ENCODE assay signal across 8 cellular contexts in the genomic region with DNA sequence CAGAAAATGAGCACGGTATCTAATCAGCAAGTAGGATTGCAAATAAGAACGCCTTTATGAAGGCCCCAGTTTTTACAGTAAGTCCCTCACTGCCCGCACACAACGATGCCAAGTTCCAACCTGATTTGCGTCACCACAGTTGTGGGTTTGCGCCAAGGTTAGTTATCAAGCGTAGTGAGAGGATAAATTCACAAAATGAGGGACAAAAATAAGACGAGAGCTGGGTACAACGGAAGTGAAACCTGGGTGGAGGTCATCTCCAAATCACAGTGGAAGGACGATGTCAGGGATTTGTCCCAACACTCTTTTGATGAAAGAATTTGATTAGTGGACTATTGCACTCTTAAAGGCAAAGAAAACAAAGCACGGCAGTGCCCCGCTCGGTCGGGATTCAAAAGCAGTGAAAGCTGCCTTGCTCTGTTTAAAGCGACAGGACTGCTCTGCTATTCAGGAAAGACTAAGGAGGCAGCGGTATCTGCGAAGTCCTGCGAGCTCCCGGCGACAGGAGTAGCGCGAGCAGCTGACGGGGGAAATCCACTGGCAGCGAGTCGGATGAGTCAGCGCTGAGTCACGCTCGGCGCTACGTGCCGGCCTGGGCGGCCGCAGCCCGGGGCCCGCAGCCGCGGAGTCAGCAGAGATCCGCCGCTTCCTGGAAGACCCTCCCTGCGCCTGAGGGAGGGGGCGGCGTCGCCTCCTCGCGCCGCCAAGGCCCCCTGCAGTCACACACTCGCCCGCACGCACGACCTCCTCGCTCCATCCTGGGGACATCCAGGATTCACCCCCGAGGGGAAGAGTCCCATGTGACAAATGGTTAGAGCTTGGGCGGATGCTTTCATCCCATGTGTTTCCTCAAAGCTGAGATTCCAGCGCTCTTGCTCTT.
DNase-seq lines count a peak whose midpoint lies in the region; ATAC-seq and TF ChIP-seq lines count a peak whose summit lies in the region.

No MANE protein-coding gene starts in this region.

- peak; percentile 91 for DNase-seq in AG04450 (ENCODE audit: low read depth, low spot score)
- peak; percentile 81 for DNase-seq in NCI-H2227 treated with DMSO at 0.1 percent for 48 hours (lab: John Stamatoyannopoulos, UW)
- peak; percentile 82 for DNase-seq in activated CD4-positive, alpha-beta T cell treated with anti-CD3 and anti-CD28 coated beads for 1 hour
- DNase-seq in cerebellum (ENCODE audit: low spot score), result peak; percentile 88
- peak; percentile 96 for DNase-seq in kidney epithelial cell (ENCODE audit: low read depth)
- peak; percentile 95 for DNase-seq in stimulated activated CD4-positive, alpha-beta T cell treated with anti-CD3 and anti-CD28 coated beads, Interleukin-15, amount 100 ng/mL, for 24 hours

- no peaks in the 10 kb centered on the region for H3K27me3 ChIP-seq in AG04450 (ENCODE audit: control insufficient read depth, insufficient read depth, low read length)
- H3K27me3 ChIP-seq in kidney epithelial cell (ENCODE audit: control insufficient read depth, insufficient read depth, low read length), result no peaks in the 10 kb centered on the region

- TF ChIP-seq CTCF in AG04450 (IDR thresholded peaks at IDR 0.05; ENCODE audit: low read depth, low read length) (no peak), kidney epithelial cell (IDR thresholded peaks at IDR 0.05; ENCODE audit: insufficient read depth, low read length, poor library complexity, severe bottlenecking) (no peak)

- H3K27ac ChIP-seq in AG04450 (ENCODE audit: low read depth, low read length), result peak overlapping the region; percentile 94

- H3K4me3 ChIP-seq in AG04450 (ENCODE audit: low read depth, low read length) (peak overlapping the region; percentile 62), kidney epithelial cell (ENCODE audit: low read depth, low read length) (peak overlapping the region; percentile 42)

- H3K36me3 ChIP-seq in kidney epithelial cell (ENCODE audit: control insufficient read depth, insufficient read depth, low read length), result no peaks in the 10 kb centered on the region

- CTCF ChIA-PET in AG04450 (lab: Charles Lee), result interaction anchor here (1.1 kb wide), 1 partner anchor 31 kb away, joined by 3 read pairs; no protein-coding TSS in a partner anchor

- ATAC-seq in GM18868 (IDR thresholded peaks at IDR 0.05; ENCODE audit: unreplicated experiment), result peak; percentile 92
- ATAC-seq in HG03108 (IDR thresholded peaks at IDR 0.05; ENCODE audit: unreplicated experiment), result peak; percentile 95

- POLR2A ChIA-PET in AG04450 (lab: Yijun Ruan, JAX), result interaction anchor here (0.7 to 2.2 kb wide), 8 partner anchors 12 to 162 kb away, joined by 3 to 21 read pairs (median 11); a partner anchor contains a TSS

- H3K9me3 ChIP-seq in AG04450 (ENCODE audit: control insufficient read depth, insufficient read depth, low read length), result no peaks in the 10 kb centered on the region

Comparison
In these comparisons a context has a peak if more than half of its experiments do, and no peak if none do; other contexts are left out.
1. Peak in every context shown above with its lines: DNase-seq, ATAC-seq, H3K4me3 ChIP-seq and H3K27ac ChIP-seq.